ENCODE assay signal across 16 cellular contexts in genomic region chr1:67573481-67573880, GRCh38.
A peak's percentile ranks its signal among the peaks of the same experiment; 100 is the strongest.
DNase-seq lines count a peak whose midpoint lies in the region; ATAC-seq and TF ChIP-seq lines count a peak whose summit lies in the region.
"Had no signal": no experiment of that assay in that cellular context is flagged by ENCODE, and none has a peak within 500 bp of the region (broad histone marks: within the 10 kb centered on the region; RNA-seq: fewer than 3 reads in every experiment).

No MANE protein-coding gene starts in this region.

- H3K36me3 ChIP-seq in left ventricle myocardium inferior = no peaks in the 10 kb centered on the region
- H3K36me3 ChIP-seq in body of pancreas (replicated peaks in 1 of 2; ENCODE audit: insufficient read depth in 1 of 2, low read depth in 2 of 2) = no peaks in the 10 kb centered on the region
- H3K36me3 ChIP-seq in liver (ENCODE audit: control insufficient read depth in 4 of 4, insufficient read depth in 3 of 4, low read depth in 1 of 4, low read length in 3 of 4) = no peaks in the 10 kb centered on the region
- no peaks in the 10 kb centered on the region for H3K36me3 ChIP-seq in HAP-1 (replicated peaks)
- H3K36me3 ChIP-seq: tibial artery had no signal

- no peak overlapping the region for H3K4me3 ChIP-seq in left ventricle myocardium inferior
- no peak overlapping the region for H3K4me3 ChIP-seq in right cardiac atrium (ENCODE audit: low read length)
- no peak overlapping the region for H3K4me3 ChIP-seq in body of pancreas
- no peak overlapping the region for H3K4me3 ChIP-seq in liver (ENCODE audit: low read depth in 1 of 3, low read length in 3 of 3)
- no peak overlapping the region for H3K4me3 ChIP-seq in HAP-1
- H3K4me3 ChIP-seq: tibial artery had no signal

- H3K27me3 ChIP-seq in left ventricle myocardium inferior (ENCODE audit: low read depth) (no peaks in the 10 kb centered on the region), right cardiac atrium (ENCODE audit: control insufficient read depth, insufficient read depth) (no peaks in the 10 kb centered on the region), body of pancreas (no peaks in the 10 kb centered on the region), liver (ENCODE audit: control insufficient read depth in 4 of 4, insufficient read depth in 4 of 4, low read length in 3 of 4) (no peaks in the 10 kb centered on the region), HAP-1 (ENCODE audit: low read depth) (no peaks in the 10 kb centered on the region)
- H3K27me3 ChIP-seq: tibial artery had no signal

- intact Hi-C loops in left ventricle myocardium inferior (cut with micrococcal nuclease) = no loop called here
- intact Hi-C loops in right cardiac atrium (cut with DNase I) = no loop called here
- intact Hi-C loops in body of pancreas (cut with DNase I) = no loop called here

- TF ChIP-seq POLR2A in body of pancreas (IDR thresholded peaks at IDR 0.05) = no peak

- no peak for TF ChIP-seq RAD21 in liver (IDR thresholded peaks at IDR 0.05)

- DNase-seq in left ventricle myocardium inferior = no peak
- DNase-seq in right cardiac atrium = no peak
- peak in 1 of 4 donors; percentile 13 for DNase-seq in body of pancreas
- no peak for DNase-seq in HAP-1 (ENCODE audit: low spot score in 2 of 2)
- DNase-seq in GM19240 (ENCODE audit: insufficient read length, low spot score) = no peak
- no peak for DNase-seq in cerebellar nuclear complex (lab: John Stamatoyannopoulos, UW)
- no peak for DNase-seq in COLO829 (ENCODE audit: low spot score)
- DNase-seq: ACHN; activated CD4-positive, alpha-beta T cell treated with anti-CD3 and anti-CD28 coated beads for 4 hours; CD4-positive, alpha-beta memory T cell; naive thymus-derived CD8-positive, alpha-beta T cell; NCI-H1048; OCI-M1; tibial artery had no signal

- 87% methylated on average over 1 of the region's 1 CpG for WGBS in right cardiac atrium
- WGBS in body of pancreas, 2 donors = 67 to 88% methylated on average over 1 of the region's 1 CpG
- WGBS in liver = 98% methylated on average over 1 of the region's 1 CpG

- H3K9ac ChIP-seq in liver (ENCODE audit: low read depth in 1 of 2, low read length in 2 of 2) = no peak overlapping the region
- H3K9ac ChIP-seq: KMS-11 had no signal

- H3K9me3 ChIP-seq in left ventricle myocardium inferior (replicated peaks) = no peaks in the 10 kb centered on the region
- H3K9me3 ChIP-seq in right cardiac atrium (ENCODE audit: control insufficient read depth, low read length) = no peaks in the 10 kb centered on the region
- no peaks in the 10 kb centered on the region for H3K9me3 ChIP-seq in body of pancreas
- H3K9me3 ChIP-seq in liver (ENCODE audit: control insufficient read depth in 4 of 4, low read length in 3 of 4) = no peaks in the 10 kb centered on the region
- no peaks in the 10 kb centered on the region for H3K9me3 ChIP-seq in HAP-1
- H3K9me3 ChIP-seq: tibial artery had no signal

- H3K27ac ChIP-seq in left ventricle myocardium inferior (replicated peaks) (peak overlapping the region; percentile 59), right cardiac atrium (ENCODE audit: low read length) (no peak overlapping the region), body of pancreas (peak overlapping the region; percentile 90 to 96 (median 92)), liver (ENCODE audit: low read depth in 1 of 2, low read length in 2 of 2) (peak overlapping the region; percentile 84 to 90)
- H3K27ac ChIP-seq: KMS-11, tibial artery had no signal

- TF ChIP-seq CTCF in left ventricle myocardium inferior (IDR thresholded peaks at IDR 0.05; ENCODE audit: borderline replicate concordance) = no peak
- no peak for TF ChIP-seq CTCF in body of pancreas (IDR thresholded peaks at IDR 0.05)
- TF ChIP-seq CTCF in liver (IDR thresholded peaks at IDR 0.05; ENCODE audit: low read depth, low read length, missing input control) = no peak

- peaks cover 38% of the 10 kb centered on the region for H3K4me1 ChIP-seq in left ventricle myocardium inferior
- peaks cover 6% of the 10 kb centered on the region for H3K4me1 ChIP-seq in right cardiac atrium (ENCODE audit: control insufficient read depth, insufficient read depth, low read length)
- peaks cover 66% of the 10 kb centered on the region for H3K4me1 ChIP-seq in body of pancreas
- peaks cover 27 to 57% (median 50%) of the 10 kb centered on the region in 4 donors for H3K4me1 ChIP-seq in liver (ENCODE audit: control insufficient read depth in 4 of 4, insufficient read depth in 4 of 4, low read length in 3 of 4)
- H3K4me1 ChIP-seq in HAP-1 = no peaks in the 10 kb centered on the region

- in situ Hi-C loops in HAP-1 (cut with MboI; ENCODE audit: low sequenced_read_pairs) = no loop called here

- ATAC-seq in right cardiac atrium (no peak), body of pancreas (no peak)
- ATAC-seq: naive thymus-derived CD8-positive, alpha-beta T cell had no signal

TF ChIP-seq in liver, 16 proteins besides CTCF, POLR2A, EP300 and RAD21:
- TF ChIP-seq FOXA1 (IDR thresholded peaks at IDR 0.05) = no peak
- no peak for TF ChIP-seq NR2F2 (IDR thresholded peaks at IDR 0.05)
- TF ChIP-seq ZBTB33 (IDR thresholded peaks at IDR 0.05) = no peak
- TF ChIP-seq, protein P1, sequence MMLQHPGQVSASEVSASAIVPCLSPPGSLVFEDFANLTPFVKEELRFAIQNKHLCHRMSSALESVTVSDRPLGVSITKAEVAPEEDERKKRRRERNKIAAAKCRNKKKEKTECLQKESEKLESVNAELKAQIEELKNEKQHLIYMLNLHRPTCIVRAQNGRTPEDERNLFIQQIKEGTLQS (IDR thresholded peaks at IDR 0.05) = no peak
- no peak for TF ChIP-seq FOXA2 (IDR thresholded peaks at IDR 0.05)
- no peak for TF ChIP-seq JUND (IDR thresholded peaks at IDR 0.05)
- peak in 1 of 2 donors; percentile 63 for TF ChIP-seq RXRA (IDR thresholded peaks at IDR 0.05)
- TF ChIP-seq SP1 (IDR thresholded peaks at IDR 0.05) = no peak
- no peak for TF ChIP-seq HNF4G (IDR thresholded peaks at IDR 0.05)
- no peak for TF ChIP-seq EGR1 (IDR thresholded peaks at IDR 0.05; ENCODE audit: low read depth in 2 of 2)
- no peak for TF ChIP-seq YY1 (IDR thresholded peaks at IDR 0.05)
- TF ChIP-seq, protein P2, sequence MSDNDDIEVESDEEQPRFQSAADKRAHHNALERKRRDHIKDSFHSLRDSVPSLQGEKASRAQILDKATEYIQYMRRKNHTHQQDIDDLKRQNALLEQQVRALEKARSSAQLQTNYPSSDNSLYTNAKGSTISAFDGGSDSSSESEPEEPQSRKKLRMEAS (IDR thresholded peaks at IDR 0.05) = peak; percentile 90
- no peak for TF ChIP-seq GABPA (IDR thresholded peaks at IDR 0.05 in 1 of 2, conservative IDR thresholded peaks at IDR 0.05 in 1 of 2)
- peak in 1 of 2 donors; percentile 54 for TF ChIP-seq HNF4A (conservative IDR thresholded peaks at IDR 0.05)
- no peak for TF ChIP-seq REST (IDR thresholded peaks at IDR 0.05)
- no peak for TF ChIP-seq TAF1 (conservative IDR thresholded peaks at IDR 0.05)
